Comparison of ENCODE assay signal across 8 cellular contexts in the genomic region with DNA sequence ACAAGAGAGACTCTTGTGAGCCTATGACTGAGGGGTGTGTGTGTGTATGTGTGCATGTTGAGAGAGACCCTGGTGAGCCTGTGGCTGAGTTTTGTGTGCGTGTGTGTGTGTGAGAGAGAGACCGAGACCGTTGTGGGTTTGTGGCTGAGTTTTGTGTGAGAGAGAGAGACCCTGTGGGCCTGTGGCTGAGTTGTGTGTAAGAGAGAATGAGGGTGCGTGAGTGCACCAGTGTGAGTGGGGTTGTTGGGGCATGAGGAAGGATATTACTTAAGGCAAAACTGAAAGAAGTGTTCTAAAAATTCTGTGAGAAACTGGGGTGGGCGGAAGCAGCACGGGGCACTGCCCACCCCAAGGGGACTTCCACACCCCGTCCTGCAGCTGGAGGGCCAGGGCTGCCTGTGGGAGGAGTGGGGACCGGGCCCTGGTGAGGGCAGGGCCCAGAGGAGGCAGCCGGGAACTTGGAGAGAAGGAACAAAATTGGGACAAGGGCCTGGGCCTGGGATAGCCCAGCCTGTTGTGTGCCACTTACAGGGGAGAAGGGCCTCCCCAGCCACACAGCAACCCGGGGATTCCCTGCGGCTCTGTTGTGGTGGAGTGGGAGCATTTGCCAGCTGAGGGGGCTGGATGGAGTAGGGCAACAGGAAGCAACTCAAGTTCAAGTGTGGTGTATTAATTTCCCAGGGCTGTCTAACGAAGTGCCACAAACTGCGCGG. TPM values are rescaled to one million over a fixed set of nuclear protein-coding genes. Genes with fewer than 3 reads are reported as not detected.
DNase-seq lines count a peak whose midpoint lies in the region; ATAC-seq and TF ChIP-seq lines count a peak whose summit lies in the region.

No MANE protein-coding gene starts in this region.

- no peaks in the 10 kb centered on the region for H3K79me2 ChIP-seq in smooth muscle cell (ENCODE audit: low read depth)

- DNase-seq in activated CD8-positive, alpha-beta T cell treated with anti-CD3 and anti-CD28 coated beads, Interleukin-2, amount 10 ng/mL, durations not matched to agents 7 days and 5 days = peak; percentile 79
- DNase-seq in smooth muscle cell (lab: John Stamatoyannopoulos, UW; ENCODE audit: unreplicated experiment) = no peak
- no peak for DNase-seq in NCI-H1417 treated with DMSO at 0.1 percent for 48 hours (lab: John Stamatoyannopoulos, UW)
- DNase-seq in cerebellum (ENCODE audit: low spot score) = no peak

- no peaks in the 10 kb centered on the region for H3K9me3 Mint-ChIP-seq in activated CD8-positive, alpha-beta T cell treated with anti-CD3 and anti-CD28 coated beads, Interleukin-2, amount 10 ng/mL, durations not matched to agents 7 days and 5 days (ENCODE audit: insufficient read depth)

- H3K4me3 ChIP-seq in BLaER1 = peak overlapping the region; percentile 70
- no peak overlapping the region for H3K4me3 ChIP-seq in esophagus (ENCODE audit: low read depth in 1 of 2, low read length in 2 of 2)
- no peak overlapping the region for H3K4me3 ChIP-seq in smooth muscle cell

- CTCF ChIA-PET in activated CD8-positive, alpha-beta T cell treated with anti-CD3 and anti-CD28 coated beads, Interleukin-2, amount 10 ng/mL, durations not matched to agents 7 days and 5 days (lab: Charles Lee) = interaction anchor here (0.9 to 8.1 kb wide), 11 partner anchors 10 to 86 kb away, joined by 3 to 52 read pairs (median 5); a partner anchor contains a TSS

- 37 to 47% methylated on average over 14 of the region's 14 CpGs for WGBS in esophagus, 2 donors
- WGBS in smooth muscle cell (ENCODE audit: low lambda C conversion rate) = 79% methylated on average over 14 of the region's 14 CpGs

- peaks cover 5% of the 10 kb centered on the region for H3F3A ChIP-seq in smooth muscle cell (ENCODE audit: low read depth)

- ATAC-seq in GM19455 (IDR thresholded peaks at IDR 0.05; ENCODE audit: unreplicated experiment) = peak; percentile 46
- peak; percentile 39 for ATAC-seq in HG03565 (IDR thresholded peaks at IDR 0.05; ENCODE audit: unreplicated experiment)
- peak; percentile 60 for ATAC-seq in activated CD8-positive, alpha-beta T cell treated with anti-CD3 and anti-CD28 coated beads, Interleukin-2, amount 10 ng/mL, durations not matched to agents 7 days and 5 days

- H3K27me3 Mint-ChIP-seq in activated CD8-positive, alpha-beta T cell treated with anti-CD3 and anti-CD28 coated beads, Interleukin-2, amount 10 ng/mL, durations not matched to agents 7 days and 5 days (ENCODE audit: low read depth) = no peaks in the 10 kb centered on the region

- H3K9ac ChIP-seq in BLaER1 (peak overlapping the region; percentile 85), smooth muscle cell (ENCODE audit: low read depth) (peak overlapping the region; percentile 21)

- peak overlapping the region; percentile 91 for H3K27ac ChIP-seq in BLaER1
- peak overlapping the region; percentile 79 to 98 for H3K27ac ChIP-seq in esophagus (ENCODE audit: low read depth in 2 of 2, low read length in 1 of 2)
- H3K27ac ChIP-seq in smooth muscle cell (ENCODE audit: low read depth) = no peak overlapping the region

- H3K4me1 ChIP-seq in BLaER1 (peaks cover 83% of the 10 kb centered on the region), esophagus (ENCODE audit: control insufficient read depth in 2 of 2, insufficient read depth in 2 of 2, low read length in 1 of 2) (peaks cover 16 to 17% of the 10 kb centered on the region in 2 donors), smooth muscle cell (ENCODE audit: low read depth) (peaks cover 25% of the 10 kb centered on the region)

- H3K36me3 ChIP-seq in BLaER1 (peaks cover 37% of the 10 kb centered on the region), esophagus (ENCODE audit: control insufficient read depth in 2 of 2, insufficient read depth in 2 of 2, low read length in 1 of 2) (no peaks in the 10 kb centered on the region), smooth muscle cell (ENCODE audit: low read depth) (no peaks in the 10 kb centered on the region)

- peak overlapping the region; percentile 90 for H3K27ac Mint-ChIP-seq in activated CD8-positive, alpha-beta T cell treated with anti-CD3 and anti-CD28 coated beads, Interleukin-2, amount 10 ng/mL, durations not matched to agents 7 days and 5 days

- H3K27me3 ChIP-seq in BLaER1 (no peaks in the 10 kb centered on the region), esophagus (ENCODE audit: control insufficient read depth in 1 of 2, insufficient read depth in 2 of 2, low read length in 2 of 2) (no peaks in the 10 kb centered on the region), smooth muscle cell (ENCODE audit: low read depth) (no peaks in the 10 kb centered on the region)

- POLR2A ChIA-PET in activated CD8-positive, alpha-beta T cell treated with anti-CD3 and anti-CD28 coated beads, Interleukin-2, amount 10 ng/mL, durations not matched to agents 7 days and 5 days (lab: Charles Lee) = interaction anchor here (0.6 to 4.4 kb wide), 10 partner anchors 8 to 55 kb away, joined by 3 to 38 read pairs (median 4); a partner anchor contains a TSS

- no peaks in the 10 kb centered on the region for H3K9me3 ChIP-seq in BLaER1
- H3K9me3 ChIP-seq in esophagus (ENCODE audit: control insufficient read depth in 2 of 2, insufficient read depth in 1 of 2, low read depth in 1 of 2, low read length in 1 of 2) = no peaks in the 10 kb centered on the region
- no peaks in the 10 kb centered on the region for H3K9me3 ChIP-seq in smooth muscle cell (replicated peaks; ENCODE audit: low read depth)

- H4K20me1 ChIP-seq in BLaER1 (peaks cover 100% of the 10 kb centered on the region), smooth muscle cell (ENCODE audit: low read depth) (no peaks in the 10 kb centered on the region)

- peaks cover 86% of the 10 kb centered on the region for H3K4me1 Mint-ChIP-seq in activated CD8-positive, alpha-beta T cell treated with anti-CD3 and anti-CD28 coated beads, Interleukin-2, amount 10 ng/mL, durations not matched to agents 7 days and 5 days (ENCODE audit: low read depth)

- H3K36me3 Mint-ChIP-seq in activated CD8-positive, alpha-beta T cell treated with anti-CD3 and anti-CD28 coated beads, Interleukin-2, amount 10 ng/mL, durations not matched to agents 7 days and 5 days (ENCODE audit: low read depth) = peaks cover 23% of the 10 kb centered on the region

- H3K4me2 ChIP-seq in BLaER1 (peak overlapping the region; percentile 86), smooth muscle cell (no peak overlapping the region)

- H3K4me3 Mint-ChIP-seq in activated CD8-positive, alpha-beta T cell treated with anti-CD3 and anti-CD28 coated beads, Interleukin-2, amount 10 ng/mL, durations not matched to agents 7 days and 5 days = peak overlapping the region; percentile 57

- TF ChIP-seq CTCF in smooth muscle cell (IDR thresholded peaks at IDR 0.05; ENCODE audit: borderline replicate concordance, insufficient read depth, poor library complexity, severe bottlenecking) = no peak

- H2AFZ ChIP-seq in smooth muscle cell (ENCODE audit: low read depth) = no peak overlapping the region

RNA-seq across cellular contexts. Expression of a gene that starts 22.0 kb away (rescaled TPM):
- 10 to 100 TPM; 54.9 to 58.4 TPM for total RNA-seq in activated CD8-positive, alpha-beta T cell treated with anti-CD3 and anti-CD28 coated beads, Interleukin-2, amount 10 ng/mL, durations not matched to agents 7 days and 5 days
- polyA plus RNA-seq in esophagus = 1 to 10 TPM; 3.4 to 4.0 TPM
- total RNA-seq in smooth muscle cell = 6.7 and 12.9 TPM in 2 replicates
- 2.6 and 4.3 TPM in 2 replicates for polyA plus RNA-seq in smooth muscle cell
- 35.9 TPM for total RNA-seq in cerebellum
